In genomic region chr20:45311589-45312211, GRCh38 we compare ENCODE assay signal across 8 cellular contexts. TPM values are rescaled to one million over a fixed set of nuclear protein-coding genes. Genes with fewer than 3 reads are reported as not detected.
DNase-seq lines count a peak whose midpoint lies in the region; ATAC-seq and TF ChIP-seq lines count a peak whose summit lies in the region.

No MANE protein-coding gene starts in this region.

- POLR2A ChIA-PET in HCT116 (lab: Charles Lee), result interaction anchor here (1.1 kb wide), 1 partner anchor 125 kb away, joined by 5 read pairs; no protein-coding TSS in a partner anchor

- peaks cover 0 to 10% of the 10 kb centered on the region in 2 experiments; a peak in 2 of 4 replicates for H3K4me1 ChIP-seq in HCT116 (ENCODE audit: control insufficient read depth in 1 of 2, insufficient read depth in 2 of 2, low read length in 2 of 2)
- no peaks in the 10 kb centered on the region for H3K4me1 ChIP-seq in Peyer's patch
- peaks cover 0 to 17% (median 6%) of the 10 kb centered on the region in 4 donors for H3K4me1 ChIP-seq in sigmoid colon

- 15 to 21% methylated on average over 45 of the region's 45 CpGs for WGBS in sigmoid colon, 2 donors

- no peak overlapping the region for H3K27ac ChIP-seq in C4-2B
- H3K27ac ChIP-seq in HCT116 (ENCODE audit: low read depth, low read length), result no peak overlapping the region
- no peak overlapping the region for H3K27ac ChIP-seq in Peyer's patch
- H3K27ac ChIP-seq in sigmoid colon, result no peak overlapping the region

- CTCF ChIA-PET in HCT116 (lab: Charles Lee), result interaction anchor here (0.6 to 1.7 kb wide), 20 partner anchors 8 to 469 kb away, joined by 3 to 15 read pairs (median 4); partner anchors contain the start of gene SYS1

- H3K4me3 ChIP-seq in HCT116 (replicated peaks in 1 of 2; ENCODE audit: low read depth in 1 of 2, low read length in 2 of 2) (no peak overlapping the region), Peyer's patch (no peak overlapping the region), sigmoid colon (no peak overlapping the region)

- H3K9me2 ChIP-seq in HCT116 (ENCODE audit: insufficient read depth), result no peaks in the 10 kb centered on the region

- TF ChIP-seq RAD21 in HCT116 (IDR thresholded peaks at IDR 0.05; ENCODE audit: low read depth), result peak; percentile 75

- ATAC-seq in HCT116 (peak; percentile 97), GM21786 (IDR thresholded peaks at IDR 0.05; ENCODE audit: unreplicated experiment) (no peak), GM19395 (IDR thresholded peaks at IDR 0.05; ENCODE audit: unreplicated experiment) (no peak)

- TF ChIP-seq POLR2A in HCT116 (IDR thresholded peaks at IDR 0.05; ENCODE audit: borderline replicate concordance, extremely low read depth, insufficient read depth, insufficient read length) (no peak), Peyer's patch (IDR thresholded peaks at IDR 0.05) (no peak), sigmoid colon (IDR thresholded peaks at IDR 0.05) (no peak)

- TF ChIP-seq CTCF in C4-2B (conservative IDR thresholded peaks at IDR 0.05) (peak; percentile 97), HCT116 (IDR thresholded peaks at IDR 0.05 in 2 of 3, conservative IDR thresholded peaks at IDR 0.05 in 1 of 3; ENCODE audit: borderline replicate concordance in 1 of 3, insufficient read depth in 1 of 3, low read depth in 2 of 3, low read length in 2 of 3) (peak; percentile 61 to 96 (median 84); a peak in 5 of 6 replicates), Peyer's patch (IDR thresholded peaks at IDR 0.05) (peak; percentile 34 to 71 (median 64)), sigmoid colon (IDR thresholded peaks at IDR 0.05) (peak; percentile 38 to 76 (median 62))

- BruUV-seq in HCT116 (replicated peaks; lab: Mats Ljungman, UMichigan), result no TSS peak

- no peaks in the 10 kb centered on the region for H3K36me3 ChIP-seq in HCT116 (ENCODE audit: control insufficient read depth in 1 of 2, insufficient read depth in 2 of 2, low read length in 2 of 2)
- H3K36me3 ChIP-seq in Peyer's patch, result no peaks in the 10 kb centered on the region
- H3K36me3 ChIP-seq in sigmoid colon, result no peaks in the 10 kb centered on the region

- H3K9ac ChIP-seq in HCT116 (ENCODE audit: low read length), result no peak overlapping the region

- RAD21 ChIA-PET in HCT116 (lab: Charles Lee; ENCODE audit: low non-redundant PET in 1 of 2, low total read pairs in 2 of 2, uncharacterized antibody in 2 of 2, unreplicated experiment in 2 of 2), result interaction anchor here in 1 of 2 experiments (0.9 kb wide), 2 partner anchors 125 to 268 kb away, joined by 3 read pairs; no protein-coding TSS in a partner anchor

- H3K27me3 ChIP-seq in HCT116 (ENCODE audit: insufficient read depth, low read length), result no peaks in the 10 kb centered on the region
- H3K27me3 ChIP-seq in Peyer's patch, result no peaks in the 10 kb centered on the region
- H3K27me3 ChIP-seq in sigmoid colon, result peaks cover 4 to 61% (median 31%) of the 10 kb centered on the region in 3 donors

- peak overlapping the region; percentile 53 for H3K4me2 ChIP-seq in HCT116 (ENCODE audit: low read length)

- H4K20me1 ChIP-seq in HCT116 (ENCODE audit: insufficient read depth), result no peaks in the 10 kb centered on the region

- TF ChIP-seq EP300 in sigmoid colon (IDR thresholded peaks at IDR 0.05), result no peak

- peak overlapping the region; percentile 92 for H2AFZ ChIP-seq in HCT116 (ENCODE audit: low read depth, low read length, poor library complexity, severe bottlenecking)

- intact Hi-C loops in HCT116 (cut with micrococcal nuclease), result loop anchor here (5.0 kb wide), 1 partner anchor 269 kb away; no protein-coding TSS in a partner anchor
- intact Hi-C loops in head of caudate nucleus (cut with DNase I), result loop anchor here (5.0 kb wide), 1 partner anchor 136 kb away; no protein-coding TSS in a partner anchor
- intact Hi-C loops in sigmoid colon (cut with DNase I), result no loop called here

- no peaks in the 10 kb centered on the region for H3K9me3 ChIP-seq in HCT116 (ENCODE audit: control insufficient read depth in 1 of 2, insufficient read depth in 1 of 2, low read depth in 1 of 2, low read length in 2 of 2)
- no peaks in the 10 kb centered on the region for H3K9me3 ChIP-seq in Peyer's patch
- no peaks in the 10 kb centered on the region for H3K9me3 ChIP-seq in sigmoid colon

- DNase-seq in HCT116 (ENCODE audit: low read depth, low spot score), result peak; percentile 47
- peak; percentile 38 to 81 (median 76) for DNase-seq in Peyer's patch
- peak; percentile 87 for DNase-seq in activated effector memory CD4-positive, alpha-beta T cell treated with anti-CD3 and anti-CD28 coated beads, Interleukin-2, amount 50 U/mL, for 16 hours
- peak in 40 of 42 donors; percentile 32 to 80 (median 63) for DNase-seq in head of caudate nucleus
- DNase-seq in sigmoid colon, result no peak

- no peaks in the 10 kb centered on the region for H3K79me2 ChIP-seq in HCT116 (ENCODE audit: insufficient read depth, low read length)

TF ChIP-seq in HCT116, 20 proteins besides CTCF, POLR2A, EP300 and RAD21:
- peak; percentile 37 for TF ChIP-seq TCF7L2 (IDR thresholded peaks at IDR 0.05; ENCODE audit: borderline replicate concordance, extremely low read depth, insufficient read depth, insufficient read length)
- peak; percentile 36; the same call in 1 of the 2 replicates for TF ChIP-seq MAX (IDR thresholded peaks at IDR 0.05)
- TF ChIP-seq YY1 (IDR thresholded peaks at IDR 0.05; ENCODE audit: extremely low read depth, insufficient replicate concordance, low read depth, low read length), result no peak

RNA-seq across cellular contexts. Expression of gene MATN4, which starts 3.6 kb away (rescaled TPM):
- total RNA-seq in HCT116 (2021; ENCODE audit: unreplicated experiment) (0.64 TPM), Peyer's patch (not detected), sigmoid colon (not detected)
- polyA plus RNA-seq in HCT116 (2012), result 0.61 and 0.62 TPM in 2 replicates
- polyA plus RNA-seq in sigmoid colon, result under 1 TPM in 1 of 3 donors, not detected in 2; 0.17 TPM

RNA-seq across cellular contexts. Expression of gene RBPJL, which starts 5.1 kb away (rescaled TPM):
- not detected for total RNA-seq in HCT116 (2021; ENCODE audit: unreplicated experiment)
- polyA plus RNA-seq in HCT116 (2012), result 0.05 and 0.08 TPM in 2 replicates
- not detected for total RNA-seq in Peyer's patch
- total RNA-seq in sigmoid colon, result not detected
- polyA plus RNA-seq in sigmoid colon, result 1 to 10 TPM in 1 of 3 donors, not detected in 2; 1.8 TPM

RNA-seq across cellular contexts. Expression of gene SDC4, which starts 36.5 kb away (rescaled TPM):
- total RNA-seq in HCT116 (2021; ENCODE audit: unreplicated experiment), result 100 TPM
- 115 and 117 TPM in 2 replicates for polyA plus RNA-seq in HCT116 (2012)
- 10 to 100 TPM; 21.5 to 49.7 (median 32.5) TPM for total RNA-seq in Peyer's patch
- total RNA-seq in sigmoid colon, result 100 to 1,000 TPM in 1 of 4 donors, 10 to 100 TPM in 3; 79.9 to 149 (median 88.5) TPM
- 10 to 100 TPM; 22.2 to 63.9 (median 23.6) TPM for polyA plus RNA-seq in sigmoid colon

RNA-seq across cellular contexts. Expression of gene SYS1, which starts 51.3 kb away (rescaled TPM):
- total RNA-seq in HCT116 (2021; ENCODE audit: unreplicated experiment), result 20.5 TPM
- 21.2 and 26.3 TPM in 2 replicates for polyA plus RNA-seq in HCT116 (2012)
- total RNA-seq in Peyer's patch, result 10 to 100 TPM; 23.1 to 62.2 (median 46.9) TPM
- 10 to 100 TPM; 44.2 to 58.7 (median 52.2) TPM for total RNA-seq in sigmoid colon
- 10 to 100 TPM; 14.4 to 35.6 (median 17.1) TPM for polyA plus RNA-seq in sigmoid colon

RNA-seq across cellular contexts. Expression of gene SLPI, which starts 57.3 kb away (rescaled TPM):
- 5.4 TPM for total RNA-seq in HCT116 (2021; ENCODE audit: unreplicated experiment)
- 24.2 and 27.3 TPM in 2 replicates for polyA plus RNA-seq in HCT116 (2012)
- total RNA-seq in Peyer's patch, result 10 to 100 TPM in 3 of 4 donors, 1 to 10 TPM in 1; 8.3 to 28.0 (median 17.8) TPM
- total RNA-seq in sigmoid colon, result 10 to 100 TPM in 3 of 4 donors, 1 to 10 TPM in 1; 2.4 to 56.9 (median 20.6) TPM
- polyA plus RNA-seq in sigmoid colon, result 100 to 1,000 TPM in 1 of 3 donors, 10 to 100 TPM in 2; 38.8 to 234 (median 82.3) TPM
